ENCODE assay signal across 16 cellular contexts in genomic region chr4:158302076-158302866, GRCh38.
DNase-seq lines count a peak whose midpoint lies in the region; ATAC-seq, FAIRE-seq and TF ChIP-seq lines count a peak whose summit lies in the region.
"Had no signal": no experiment of that assay in that cellular context is flagged by ENCODE, and none has a peak within 500 bp of the region (broad histone marks: within the 10 kb centered on the region; RNA-seq: fewer than 3 reads in every experiment).

No MANE protein-coding gene starts in this region.

- TF ChIP-seq CTCF in AG04450 (IDR thresholded peaks at IDR 0.05; ENCODE audit: low read depth, low read length) (no peak), bronchial epithelial cell (IDR thresholded peaks at IDR 0.05; ENCODE audit: insufficient read depth, low read length, severe bottlenecking) (no peak)

- no peak for TF ChIP-seq EP300 in Ishikawa (IDR thresholded peaks at IDR 0.05; ENCODE audit: borderline replicate concordance)

- H3K27me3 ChIP-seq in AG04450 (ENCODE audit: control insufficient read depth, insufficient read depth, low read length) (no peaks in the 10 kb centered on the region), bronchial epithelial cell (ENCODE audit: control insufficient read depth, insufficient read depth, low read length) (no peaks in the 10 kb centered on the region), SJCRH30 (no peaks in the 10 kb centered on the region)
- H3K27me3 ChIP-seq: hepatocyte had no signal

- peak; percentile 33 for DNase-seq in AG04450 (ENCODE audit: low read depth, low spot score)
- DNase-seq in bronchial epithelial cell (ENCODE audit: low read depth) = peak; percentile 91
- peak; percentile 33 for DNase-seq in hepatic stellate cell (ENCODE audit: low spot score)
- DNase-seq in SJCRH30 = no peak
- no peak for DNase-seq in C1 segment of cervical spinal cord (lab: John Stamatoyannopoulos, UW)
- no peak for DNase-seq in NCI-H748 (lab: John Stamatoyannopoulos, UW; ENCODE audit: unreplicated experiment)
- DNase-seq: activated CD4-positive, alpha-beta T cell treated with anti-CD3 and anti-CD28 coated beads for 36 hours; activated naive CD4-positive, alpha-beta T cell treated with anti-CD3 and anti-CD28 coated beads, Interleukin-2, amount 50 U/mL, for 16 hours; GOT3; left colon; NCI-H1092 had no signal

- no peaks in the 10 kb centered on the region for H3K9me3 ChIP-seq in AG04450 (ENCODE audit: control insufficient read depth, insufficient read depth, low read length)
- H3K9me3 ChIP-seq in SJCRH30 (replicated peaks) = no peaks in the 10 kb centered on the region

- no peak for ATAC-seq in GM19035 (IDR thresholded peaks at IDR 0.05; ENCODE audit: unreplicated experiment)
- ATAC-seq: activated CD4-positive, alpha-beta T cell treated with anti-CD3 and anti-CD28 coated beads for 36 hours; left colon; Right ventricle myocardium inferior had no signal

- H3K36me3 ChIP-seq in bronchial epithelial cell (ENCODE audit: control insufficient read depth, insufficient read depth, low read length) = no peaks in the 10 kb centered on the region
- H3K36me3 ChIP-seq in SJCRH30 = no peaks in the 10 kb centered on the region

- TF ChIP-seq RAD21 in Ishikawa (IDR thresholded peaks at IDR 0.05; ENCODE audit: low read depth) = no peak

- POLR2A ChIA-PET in AG04450 (lab: Yijun Ruan, JAX) = no interaction called here

- FAIRE-seq in bronchial epithelial cell (lab: Jason Lieb, UNC) = no peak
- FAIRE-seq: A204.1 had no signal

- H3K27ac ChIP-seq in AG04450 (ENCODE audit: low read depth, low read length) = no peak overlapping the region
- H3K27ac ChIP-seq in SJCRH30 = no peak overlapping the region
- H3K27ac ChIP-seq: hepatocyte had no signal

- H3K4me1 ChIP-seq in SJCRH30 = no peaks in the 10 kb centered on the region

- CTCF ChIA-PET in AG04450 (lab: Charles Lee) = no interaction called here

- H3K4me3 ChIP-seq in AG04450 (ENCODE audit: low read depth, low read length) (no peak overlapping the region), bronchial epithelial cell (ENCODE audit: low read depth, low read length) (no peak overlapping the region), SJCRH30 (no peak overlapping the region)
- H3K4me3 ChIP-seq: hepatocyte had no signal

TF ChIP-seq in Ishikawa, 13 proteins besides CTCF, POLR2A, EP300 and RAD21:
- no peak for TF ChIP-seq TAF1 (IDR thresholded peaks at IDR 0.05; ENCODE audit: low read depth)
- no peak for TF ChIP-seq CEBPB (IDR thresholded peaks at IDR 0.05)
- peak; percentile 60 for TF ChIP-seq NFIC (IDR thresholded peaks at IDR 0.05)
- peak; percentile 60 for TF ChIP-seq TEAD4 (IDR thresholded peaks at IDR 0.05)
- TF ChIP-seq REST (IDR thresholded peaks at IDR 0.05; ENCODE audit: low read depth) = no peak
- TF ChIP-seq, protein P1, sequence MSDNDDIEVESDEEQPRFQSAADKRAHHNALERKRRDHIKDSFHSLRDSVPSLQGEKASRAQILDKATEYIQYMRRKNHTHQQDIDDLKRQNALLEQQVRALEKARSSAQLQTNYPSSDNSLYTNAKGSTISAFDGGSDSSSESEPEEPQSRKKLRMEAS (IDR thresholded peaks at IDR 0.05) = peak; percentile 53; the same call in 1 of the 2 replicates

Comparison
In these comparisons a context has a peak if more than half of its experiments do, and no peak if none do; other contexts are left out.
1. DNase-seq: peak in AG04450 (single experiment), bronchial epithelial cell (single experiment) and hepatic stellate cell (single experiment); none in SJCRH30 (0 of 2), C1 segment of cervical spinal cord (0 of 14) and NCI-H748 (single experiment).